ENCODE assay signal across 1 cellular context in the genomic region with DNA sequence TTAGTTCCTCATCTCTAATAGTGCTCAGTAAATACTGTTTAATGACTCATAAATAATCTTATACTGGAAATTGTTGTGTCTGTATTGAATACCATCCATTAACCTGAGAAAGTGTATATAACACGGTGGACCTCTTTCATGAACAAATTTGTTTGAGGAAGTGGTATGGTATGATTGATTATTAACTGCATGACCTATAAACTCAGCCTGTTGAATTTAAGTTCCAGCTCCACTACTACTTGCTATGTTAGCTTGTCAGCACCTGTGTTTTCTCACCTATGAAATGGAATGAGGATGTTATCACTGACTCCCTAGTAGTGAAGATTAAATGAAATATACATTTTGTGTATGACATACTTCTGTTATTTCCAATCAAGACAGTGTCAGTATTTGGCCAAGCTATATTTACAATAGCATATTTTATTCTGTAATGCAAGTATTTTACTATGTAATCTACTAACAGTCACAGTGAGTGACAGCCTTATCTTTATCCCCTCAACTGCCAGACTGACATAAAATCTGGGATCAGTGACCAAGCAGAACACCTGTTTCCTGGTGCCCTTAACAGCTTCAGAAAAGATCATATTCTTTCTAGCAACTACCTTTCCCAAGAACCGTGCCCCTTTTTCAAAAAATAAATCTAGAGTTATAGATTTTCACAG.
TF ChIP-seq lines count a peak whose summit lies in the region.

No MANE protein-coding gene starts in this region.

TF ChIP-seq in HepG2, 621 proteins besides CTCF, POLR2A, EP300 and RAD21 (continued from another document):
- TF ChIP-seq, protein P1, sequence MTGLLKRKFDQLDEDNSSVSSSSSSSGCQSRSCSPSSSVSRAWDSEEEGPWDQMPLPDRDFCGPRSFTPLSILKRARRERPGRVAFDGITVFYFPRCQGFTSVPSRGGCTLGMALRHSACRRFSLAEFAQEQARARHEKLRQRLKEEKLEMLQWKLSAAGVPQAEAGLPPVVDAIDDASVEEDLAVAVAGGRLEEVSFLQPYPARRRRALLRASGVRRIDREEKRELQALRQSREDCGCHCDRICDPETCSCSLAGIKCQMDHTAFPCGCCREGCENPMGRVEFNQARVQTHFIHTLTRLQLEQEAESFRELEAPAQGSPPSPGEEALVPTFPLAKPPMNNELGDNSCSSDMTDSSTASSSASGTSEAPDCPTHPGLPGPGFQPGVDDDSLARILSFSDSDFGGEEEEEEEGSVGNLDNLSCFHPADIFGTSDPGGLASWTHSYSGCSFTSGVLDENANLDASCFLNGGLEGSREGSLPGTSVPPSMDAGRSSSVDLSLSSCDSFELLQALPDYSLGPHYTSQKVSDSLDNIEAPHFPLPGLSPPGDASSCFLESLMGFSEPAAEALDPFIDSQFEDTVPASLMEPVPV (CRISPR knock-in tag; IDR thresholded peaks at IDR 0.05) = no peak
- TF ChIP-seq ZNF792 (CRISPR knock-in tag; IDR thresholded peaks at IDR 0.05) = no peak
